8 cellular contexts compared by ENCODE assay signal in the genomic region with DNA sequence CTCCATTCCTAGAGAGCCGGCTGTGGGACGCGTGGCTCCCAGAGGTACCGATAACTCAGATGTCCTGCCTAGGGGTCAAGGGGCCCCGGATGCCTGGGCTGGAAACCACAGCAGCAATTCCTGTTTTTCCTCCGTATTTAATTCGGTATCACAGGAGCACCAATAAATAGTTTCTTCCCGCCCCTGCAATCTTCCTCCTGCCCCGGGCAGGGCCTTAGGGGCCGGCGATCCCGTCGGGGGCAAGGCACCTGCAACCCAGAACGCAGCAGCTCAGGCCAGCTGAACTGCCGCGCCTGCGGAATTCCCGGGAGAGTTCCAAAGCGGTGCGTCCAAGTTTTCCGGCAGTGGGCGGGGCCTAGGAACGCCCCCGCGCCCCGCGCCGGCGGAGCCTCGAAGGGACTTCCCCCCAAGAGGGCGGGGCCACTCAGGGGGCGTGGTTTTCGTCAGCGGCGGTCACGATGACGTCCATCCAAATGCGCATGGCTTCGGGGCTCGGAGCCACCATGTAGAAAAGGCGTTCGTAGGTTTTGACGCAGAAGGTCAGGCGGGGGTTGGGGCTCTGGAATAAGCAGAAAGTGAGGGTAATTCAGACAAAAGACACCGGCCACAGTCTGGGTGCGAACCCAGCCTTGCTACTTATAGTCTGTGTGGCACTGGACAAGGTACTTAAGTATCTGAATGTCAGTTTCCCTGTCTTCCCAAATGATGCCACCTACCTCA. TPM values are rescaled to one million over a fixed set of nuclear protein-coding genes. Genes with fewer than 3 reads are reported as not detected.
A peak's percentile ranks its signal among the peaks of the same experiment; 100 is the strongest.
DNase-seq lines count a peak whose midpoint lies in the region; ATAC-seq and TF ChIP-seq lines count a peak whose summit lies in the region.

No MANE protein-coding gene starts in this region.

- peaks cover 6 to 17% of the 10 kb centered on the region in 2 donors for H3K36me3 Mint-ChIP-seq in activated naive CD4-positive, alpha-beta T cell treated with anti-CD3 and anti-CD28 coated beads, Interleukin-2, amount 50 U/mL, for 72 hours

- H3K9ac ChIP-seq in HUES64 (ENCODE audit: low read depth, low read length) (peak overlapping the region; percentile 49), stomach smooth muscle (ENCODE audit: low read length in 2 of 2) (peak overlapping the region; percentile 79 to 81)

- 5% methylated on average over 46 of the region's 46 CpGs for WGBS in HUES64

- peaks cover 3% of the 10 kb centered on the region in 2 donors for H3K9me3 Mint-ChIP-seq in activated naive CD4-positive, alpha-beta T cell treated with anti-CD3 and anti-CD28 coated beads, Interleukin-2, amount 50 U/mL, for 72 hours

- no peak overlapping the region for H3K27ac ChIP-seq in HUES64 (ENCODE audit: low read depth, low read length)
- peak overlapping the region; percentile 47 for H3K27ac ChIP-seq in neutrophil
- peak overlapping the region; percentile 84 for H3K27ac ChIP-seq in stomach smooth muscle (ENCODE audit: low read length)

- peak overlapping the region; percentile 85 to 91 for H3K27ac Mint-ChIP-seq in activated naive CD4-positive, alpha-beta T cell treated with anti-CD3 and anti-CD28 coated beads, Interleukin-2, amount 50 U/mL, for 72 hours

- H3K27me3 ChIP-seq in HUES64 (ENCODE audit: insufficient read depth, low read length) (no peaks in the 10 kb centered on the region), neutrophil (no peaks in the 10 kb centered on the region), stomach smooth muscle (ENCODE audit: control insufficient read depth in 1 of 2, insufficient read depth in 2 of 2, low read length in 2 of 2) (no peaks in the 10 kb centered on the region)

- ATAC-seq in GM18907 (IDR thresholded peaks at IDR 0.05; ENCODE audit: unreplicated experiment): peak; percentile 77
- ATAC-seq in activated naive CD4-positive, alpha-beta T cell treated with anti-CD3 and anti-CD28 coated beads, Interleukin-2, amount 50 U/mL, for 72 hours: peak; percentile 81 to 93

- H3K9me3 ChIP-seq in HUES64 (ENCODE audit: insufficient read depth, low read depth, low read length) (no peaks in the 10 kb centered on the region), neutrophil (no peaks in the 10 kb centered on the region), stomach smooth muscle (ENCODE audit: control insufficient read depth in 2 of 2, low read length in 2 of 2) (no peaks in the 10 kb centered on the region)

- no peaks in the 10 kb centered on the region for H3K4me1 ChIP-seq in HUES64 (ENCODE audit: insufficient read depth, low read length)
- H3K4me1 ChIP-seq in neutrophil (ENCODE audit: control insufficient read depth in 1 of 2, insufficient read depth in 1 of 2, low read depth in 1 of 2, low read length in 1 of 2): peaks cover 9 to 11% of the 10 kb centered on the region in 2 experiments
- peaks cover 12% of the 10 kb centered on the region for H3K4me1 ChIP-seq in stomach smooth muscle (ENCODE audit: control insufficient read depth, insufficient read depth, low read length)

- DNase-seq in 8988T: peak; percentile 79
- peak; percentile 25 for DNase-seq in SKM-1 (lab: John Stamatoyannopoulos, UW; ENCODE audit: unreplicated experiment)
- peak; percentile 89 to 97 for DNase-seq in activated naive CD4-positive, alpha-beta T cell treated with anti-CD3 and anti-CD28 coated beads, Interleukin-2, amount 50 U/mL, for 72 hours (ENCODE audit: low spot score in 2 of 2)
- DNase-seq in globus pallidus (ENCODE audit: low spot score): peak; percentile 88

- H3K4me3 ChIP-seq in HUES64 (ENCODE audit: low read length) (peak overlapping the region; percentile 40), neutrophil (ENCODE audit: low read depth in 1 of 2, low read length in 1 of 2) (peak overlapping the region; percentile 60 to 62), stomach smooth muscle (ENCODE audit: low read length in 2 of 2) (peak overlapping the region; percentile 76 to 78)

- H3K36me3 ChIP-seq in HUES64 (ENCODE audit: insufficient read depth, low read length) (no peaks in the 10 kb centered on the region), neutrophil (no peaks in the 10 kb centered on the region), stomach smooth muscle (ENCODE audit: control insufficient read depth in 2 of 2, insufficient read depth in 2 of 2, low read length in 2 of 2) (peaks cover 0 to 4% of the 10 kb centered on the region in 2 donors)

- no peak for TF ChIP-seq CTCF in neutrophil (IDR thresholded peaks at IDR 0.05)

RNA-seq across cellular contexts. Expression of gene LYPD3, which starts 9.7 kb away (rescaled TPM):
- 1.7 TPM for polyA plus RNA-seq in HUES64 (2013, experiment 1 of 2)
- 2.2 TPM for polyA plus RNA-seq in HUES64 (2013, experiment 2 of 2)
- total RNA-seq in activated naive CD4-positive, alpha-beta T cell treated with anti-CD3 and anti-CD28 coated beads, Interleukin-2, amount 50 U/mL, for 72 hours: 1 to 10 TPM; 3.0 to 7.1 TPM

RNA-seq across cellular contexts. Expression of gene PHLDB3, which starts 29.4 kb away (rescaled TPM):
- polyA plus RNA-seq in HUES64 (2013, experiment 1 of 2): 4.6 TPM
- polyA plus RNA-seq in HUES64 (2013, experiment 2 of 2): 8.4 TPM
- 10 to 100 TPM; 23.1 to 27.3 TPM for total RNA-seq in activated naive CD4-positive, alpha-beta T cell treated with anti-CD3 and anti-CD28 coated beads, Interleukin-2, amount 50 U/mL, for 72 hours

RNA-seq across cellular contexts. Expression of gene ETHE1, which starts 51.9 kb away (rescaled TPM):
- 11.8 TPM for polyA plus RNA-seq in HUES64 (2013, experiment 1 of 2)
- 17.4 TPM for polyA plus RNA-seq in HUES64 (2013, experiment 2 of 2)
- total RNA-seq in activated naive CD4-positive, alpha-beta T cell treated with anti-CD3 and anti-CD28 coated beads, Interleukin-2, amount 50 U/mL, for 72 hours: 10 to 100 TPM; 88.0 to 89.2 TPM

RNA-seq across cellular contexts. Expression of gene ZNF575, which starts 57.8 kb away (rescaled TPM):
- 0.30 TPM for polyA plus RNA-seq in HUES64 (2013, experiment 1 of 2)
- not detected for polyA plus RNA-seq in HUES64 (2013, experiment 2 of 2)
- total RNA-seq in activated naive CD4-positive, alpha-beta T cell treated with anti-CD3 and anti-CD28 coated beads, Interleukin-2, amount 50 U/mL, for 72 hours: 1 to 10 TPM in 1 of 2 donors, under 1 TPM in 1; 0.98 to 3.3 TPM

Comparison
In these comparisons a context has a peak if more than half of its experiments do, and no peak if none do; other contexts are left out.
1. DNase-seq: peak in every context shown above with its lines; median percentile 93 in activated naive CD4-positive, alpha-beta T cell treated with anti-CD3 and anti-CD28 coated beads, Interleukin-2, amount 50 U/mL, for 72 hours; 88 in globus pallidus; 79 in 8988T; 25 in SKM-1.